ENCODE assay signal across 29 cellular contexts in genomic region chr7:47038621-47039020, GRCh38.
A peak's percentile ranks its signal among the peaks of the same experiment; 100 is the strongest.
DNase-seq lines count a peak whose midpoint lies in the region; ATAC-seq and TF ChIP-seq lines count a peak whose summit lies in the region.
"Had no signal": no experiment of that assay in that cellular context is flagged by ENCODE, and none has a peak within 500 bp of the region (broad histone marks: within the 10 kb centered on the region; RNA-seq: fewer than 3 reads in every experiment).

No MANE protein-coding gene starts in this region.

- H3K9me3 Mint-ChIP-seq in MCF 10A (ENCODE audit: unreplicated experiment): no peaks in the 10 kb centered on the region
- H3K9me3 Mint-ChIP-seq in stimulated activated naive B cell treated with anti-CD40 and anti-IgM and Interleukin-4, amounts not matched to agents 10 μg/mL and 1 μg/mL and 100 μg/mL, for 72 hours: no peaks in the 10 kb centered on the region
- H3K9me3 Mint-ChIP-seq in activated T-cell treated with anti-CD3 and anti-CD28 coated beads, Interleukin-2, amount 50 U/mL, for 72 hours: peaks cover 3 to 5% of the 10 kb centered on the region in 2 donors
- H3K9me3 Mint-ChIP-seq: activated CD4-positive, alpha-beta memory T cell treated with anti-CD3 and anti-CD28 coated beads for 36 hours; naive B cell had no signal

- H3K36me3 Mint-ChIP-seq in MCF 10A (ENCODE audit: insufficient read depth, unreplicated experiment): no peaks in the 10 kb centered on the region
- no peaks in the 10 kb centered on the region for H3K36me3 Mint-ChIP-seq in stimulated activated naive B cell treated with anti-CD40 and anti-IgM and Interleukin-4, amounts not matched to agents 10 μg/mL and 1 μg/mL and 100 μg/mL, for 72 hours
- no peaks in the 10 kb centered on the region for H3K36me3 Mint-ChIP-seq in activated T-cell treated with anti-CD3 and anti-CD28 coated beads, Interleukin-2, amount 50 U/mL, for 72 hours (ENCODE audit: insufficient read depth in 2 of 2)
- H3K36me3 Mint-ChIP-seq: activated CD4-positive, alpha-beta memory T cell treated with anti-CD3 and anti-CD28 coated beads for 36 hours; activated naive CD4-positive, alpha-beta T cell treated with anti-CD3 and anti-CD28 coated beads, Interleukin-2, amount 10 ng/mL, durations not matched to agents 7 days and 5 days; CD4-positive, CD25-positive, alpha-beta regulatory T cell; naive B cell; stimulated activated effector memory CD8-positive, alpha-beta T cell treated with anti-CD3 and anti-CD28 coated beads, Interleukin-12 subunit alpha, Interleukin-12 subunit beta, amount 100 ng/mL, for 72 hours had no signal

- CTCF ChIA-PET in MCF 10A (lab: Yijun Ruan, JAX): interaction anchor here (0.6 to 0.8 kb wide), 3 partner anchors 132 to 594 kb away, joined by 3 read pairs; no protein-coding TSS in a partner anchor

- no peaks in the 10 kb centered on the region for H3K27me3 Mint-ChIP-seq in MCF 10A (ENCODE audit: insufficient read depth, unreplicated experiment)
- H3K27me3 Mint-ChIP-seq in stimulated activated naive B cell treated with anti-CD40 and anti-IgM and Interleukin-4, amounts not matched to agents 10 μg/mL and 1 μg/mL and 100 μg/mL, for 72 hours: no peaks in the 10 kb centered on the region
- H3K27me3 Mint-ChIP-seq in activated T-cell treated with anti-CD3 and anti-CD28 coated beads, Interleukin-2, amount 50 U/mL, for 72 hours (ENCODE audit: low read depth): no peaks in the 10 kb centered on the region
- H3K27me3 Mint-ChIP-seq: activated CD4-positive, alpha-beta memory T cell treated with anti-CD3 and anti-CD28 coated beads for 36 hours; activated naive CD4-positive, alpha-beta T cell treated with anti-CD3 and anti-CD28 coated beads, Interleukin-2, amount 10 ng/mL, durations not matched to agents 7 days and 5 days; CD4-positive, CD25-positive, alpha-beta regulatory T cell had no signal

- POLR2A ChIA-PET in MCF 10A (lab: Yijun Ruan, JAX): no interaction called here

- intact Hi-C loops in breast epithelium (cut with DNase I; ENCODE audit: low total_unique reads) (no loop called here), MCF 10A (cut with micrococcal nuclease) (no loop called here), lower lobe of right lung (cut with DNase I) (no loop called here)

- H3K36me3 ChIP-seq in breast epithelium (no peaks in the 10 kb centered on the region), lower lobe of right lung (no peaks in the 10 kb centered on the region)
- H3K36me3 ChIP-seq: left lung had no signal

- no peaks in the 10 kb centered on the region for H3K4me1 Mint-ChIP-seq in MCF 10A (ENCODE audit: insufficient read depth, unreplicated experiment)
- H3K4me1 Mint-ChIP-seq in stimulated activated naive B cell treated with anti-CD40 and anti-IgM and Interleukin-4, amounts not matched to agents 10 μg/mL and 1 μg/mL and 100 μg/mL, for 72 hours: no peaks in the 10 kb centered on the region
- no peaks in the 10 kb centered on the region for H3K4me1 Mint-ChIP-seq in activated T-cell treated with anti-CD3 and anti-CD28 coated beads, Interleukin-2, amount 50 U/mL, for 72 hours (ENCODE audit: low read depth)
- H3K4me1 Mint-ChIP-seq: activated naive CD4-positive, alpha-beta T cell treated with anti-CD3 and anti-CD28 coated beads, Interleukin-2, amount 10 ng/mL, durations not matched to agents 7 days and 5 days; CD4-positive, CD25-positive, alpha-beta regulatory T cell; stimulated activated effector memory CD8-positive, alpha-beta T cell treated with anti-CD3 and anti-CD28 coated beads, Interleukin-12 subunit alpha, Interleukin-12 subunit beta, amount 100 ng/mL, for 72 hours had no signal

- H3K4me3 ChIP-seq in breast epithelium (no peak overlapping the region), lower lobe of right lung (no peak overlapping the region)
- H3K4me3 ChIP-seq: body of pancreas, GM23248, left lung had no signal

- H3K27ac ChIP-seq in breast epithelium (peak overlapping the region; percentile 84), lower lobe of right lung (peak overlapping the region; percentile 57)
- H3K27ac ChIP-seq: 22Rv1, GM23248 had no signal

- peaks cover 12 to 16% of the 10 kb centered on the region in 2 donors for H3K4me1 ChIP-seq in breast epithelium
- peaks cover 34% of the 10 kb centered on the region for H3K4me1 ChIP-seq in lower lobe of right lung

- H3K9me3 ChIP-seq in breast epithelium: no peaks in the 10 kb centered on the region
- H3K9me3 ChIP-seq in lower lobe of right lung: no peaks in the 10 kb centered on the region
- H3K9me3 ChIP-seq: body of pancreas, left lung had no signal

- no peak for DNase-seq in breast epithelium (ENCODE audit: low spot score in 2 of 2)
- DNase-seq in MCF 10A (ENCODE audit: unreplicated experiment): no peak
- peak; percentile 73 for DNase-seq in dermis blood vessel endothelial cell
- no peak for DNase-seq in lower lobe of right lung
- DNase-seq in stimulated activated naive B cell treated with anti-CD40 and anti-IgM and Interleukin-4, amounts not matched to agents 10 μg/mL and 1 μg/mL and 100 μg/mL, for 72 hours: no peak
- DNase-seq in activated T-cell treated with anti-CD3 and anti-CD28 coated beads, Interleukin-2, amount 50 U/mL, for 72 hours: no peak
- no peak for DNase-seq in ecto neural progenitor cell (ENCODE audit: low spot score)
- no peak for DNase-seq in NCI-H524 treated with DMSO at 0.1 percent for 48 hours (lab: John Stamatoyannopoulos, UW)
- DNase-seq: activated CD4-positive, alpha-beta memory T cell treated with anti-CD3 and anti-CD28 coated beads for 36 hours; activated CD4-positive, CD25-positive, alpha-beta regulatory T cell treated with anti-CD3 and anti-CD28 coated beads, Interleukin-2, amount 50 U/mL, for 72 hours; activated naive CD4-positive, alpha-beta T cell treated with anti-CD3 and anti-CD28 coated beads, Interleukin-2, amount 10 ng/mL, durations not matched to agents 7 days and 5 days; body of pancreas; Calu3; CD4-positive, CD25-positive, alpha-beta regulatory T cell; DMS79 treated with DMSO at 0.1 percent for 48 hours; GM23248; Karpas-422; left lung; midbrain; naive B cell; NCI-H1436; NCI-H226; SHP77 treated with DMSO at 0.1 percent for 48 hours; stimulated activated CD4-positive, alpha-beta T cell treated with anti-CD3 and anti-CD28 coated beads, Interleukin-15, amount 100 ng/mL, for 24 hours; T-helper 2 cell had no signal

- H3K27ac Mint-ChIP-seq in MCF 10A (ENCODE audit: low read depth, unreplicated experiment): no peak overlapping the region
- no peak overlapping the region for H3K27ac Mint-ChIP-seq in stimulated activated naive B cell treated with anti-CD40 and anti-IgM and Interleukin-4, amounts not matched to agents 10 μg/mL and 1 μg/mL and 100 μg/mL, for 72 hours
- no peak overlapping the region for H3K27ac Mint-ChIP-seq in activated T-cell treated with anti-CD3 and anti-CD28 coated beads, Interleukin-2, amount 50 U/mL, for 72 hours
- H3K27ac Mint-ChIP-seq: activated CD4-positive, alpha-beta memory T cell treated with anti-CD3 and anti-CD28 coated beads for 36 hours; activated naive CD4-positive, alpha-beta T cell treated with anti-CD3 and anti-CD28 coated beads, Interleukin-2, amount 10 ng/mL, durations not matched to agents 7 days and 5 days; CD4-positive, CD25-positive, alpha-beta regulatory T cell; stimulated activated effector memory CD8-positive, alpha-beta T cell treated with anti-CD3 and anti-CD28 coated beads, Interleukin-12 subunit alpha, Interleukin-12 subunit beta, amount 100 ng/mL, for 72 hours had no signal

- no peak for TF ChIP-seq POLR2A in breast epithelium (IDR thresholded peaks at IDR 0.05)

- no peak for ATAC-seq in lower lobe of right lung
- peak; percentile 38 to 55 for ATAC-seq in stimulated activated naive B cell treated with anti-CD40 and anti-IgM and Interleukin-4, amounts not matched to agents 10 μg/mL and 1 μg/mL and 100 μg/mL, for 72 hours (replicated peaks)
- ATAC-seq in activated T-cell treated with anti-CD3 and anti-CD28 coated beads, Interleukin-2, amount 50 U/mL, for 72 hours (replicated peaks in 1 of 2): no peak
- ATAC-seq: body of pancreas; HepG2; left lung; Panc1; stimulated activated effector memory CD8-positive, alpha-beta T cell treated with anti-CD3 and anti-CD28 coated beads, Interleukin-12 subunit alpha, Interleukin-12 subunit beta, amount 100 ng/mL, for 72 hours had no signal

- H3K27me3 ChIP-seq in breast epithelium (no peaks in the 10 kb centered on the region), lower lobe of right lung (ENCODE audit: low read depth) (no peaks in the 10 kb centered on the region)
- H3K27me3 ChIP-seq: body of pancreas, left lung had no signal

- BruUV-seq in MCF 10A (replicated peaks; lab: Mats Ljungman, UMichigan): no TSS peak

- no peak for TF ChIP-seq CTCF in breast epithelium (IDR thresholded peaks at IDR 0.05)
- TF ChIP-seq CTCF in MCF 10A (IDR thresholded peaks at IDR 0.05; ENCODE audit: unreplicated experiment): no peak
- no peak for TF ChIP-seq CTCF in lower lobe of right lung (IDR thresholded peaks at IDR 0.05)

- no peak overlapping the region for H3K4me3 Mint-ChIP-seq in MCF 10A (ENCODE audit: unreplicated experiment)
- H3K4me3 Mint-ChIP-seq in stimulated activated naive B cell treated with anti-CD40 and anti-IgM and Interleukin-4, amounts not matched to agents 10 μg/mL and 1 μg/mL and 100 μg/mL, for 72 hours: no peak overlapping the region
- no peak overlapping the region for H3K4me3 Mint-ChIP-seq in activated T-cell treated with anti-CD3 and anti-CD28 coated beads, Interleukin-2, amount 50 U/mL, for 72 hours
- H3K4me3 Mint-ChIP-seq: activated CD4-positive, alpha-beta memory T cell treated with anti-CD3 and anti-CD28 coated beads for 36 hours; activated naive CD4-positive, alpha-beta T cell treated with anti-CD3 and anti-CD28 coated beads, Interleukin-2, amount 10 ng/mL, durations not matched to agents 7 days and 5 days; CD4-positive, CD25-positive, alpha-beta regulatory T cell; stimulated activated effector memory CD8-positive, alpha-beta T cell treated with anti-CD3 and anti-CD28 coated beads, Interleukin-12 subunit alpha, Interleukin-12 subunit beta, amount 100 ng/mL, for 72 hours had no signal

Comparison
In these comparisons a context has a peak if more than half of its experiments do, and no peak if none do; other contexts are left out.
1. ATAC-seq: peak in stimulated activated naive B cell treated with anti-CD40 and anti-IgM and Interleukin-4, amounts not matched to agents 10 μg/mL and 1 μg/mL and 100 μg/mL, for 72 hours (2 of 2); none in lower lobe of right lung (0 of 2) and activated T-cell treated with anti-CD3 and anti-CD28 coated beads, Interleukin-2, amount 50 U/mL, for 72 hours (0 of 2).